ENCODE assay signal across 20 cellular contexts in the genomic region with DNA sequence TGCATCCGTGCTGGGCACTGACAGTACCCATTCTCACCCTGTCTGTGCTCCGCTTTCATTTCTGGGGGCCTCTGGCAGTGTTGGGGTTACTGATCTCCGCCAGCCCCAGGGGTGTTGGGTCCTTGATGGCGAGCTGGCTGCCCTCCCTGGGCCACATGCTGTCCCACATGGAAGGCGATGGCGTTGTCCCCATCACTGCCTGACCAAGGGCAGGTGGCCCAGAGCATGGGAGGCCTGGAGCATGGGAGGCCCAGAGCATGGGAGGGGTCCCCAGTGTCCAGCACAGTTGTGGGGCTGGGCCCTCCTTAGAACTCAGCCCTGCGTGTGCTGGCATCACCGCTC. TPM values are rescaled to one million over a fixed set of nuclear protein-coding genes. Genes with fewer than 3 reads are reported as not detected.
DNase-seq lines count a peak whose midpoint lies in the region; ATAC-seq and TF ChIP-seq lines count a peak whose summit lies in the region.
"Had no signal": no experiment of that assay in that cellular context is flagged by ENCODE, and none has a peak within 500 bp of the region (broad histone marks: within the 10 kb centered on the region; RNA-seq: fewer than 3 reads in every experiment).

No MANE protein-coding gene starts in this region.

- CTCF ChIA-PET in activated naive CD4-positive, alpha-beta T cell treated with anti-CD3 and anti-CD28 coated beads for 36 hours (lab: Charles Lee) = interaction anchor here (0.5 to 1.4 kb wide), 2 partner anchors 20 to 21 kb away, joined by 3 read pairs; no protein-coding TSS in a partner anchor

- H3K4me1 ChIP-seq in BLaER1 (peaks cover 98% of the 10 kb centered on the region), adrenal gland (replicated peaks in 1 of 2) (peaks cover 94 to 100% of the 10 kb centered on the region in 2 donors), right lobe of liver (peaks cover 0 to 99% (median 67%) of the 10 kb centered on the region in 4 donors), spleen (peaks cover 59 to 100% (median 99%) of the 10 kb centered on the region in 6 donors)

- H3K4me3 ChIP-seq in BLaER1 (no peak overlapping the region), adrenal gland (no peak overlapping the region), right lobe of liver (peak overlapping the region in 1 of 3 donors; percentile 42), spleen (peak overlapping the region in 1 of 8 donors; percentile 22)

- TF ChIP-seq POLR2A in adrenal gland (IDR thresholded peaks at IDR 0.05) = no peak
- TF ChIP-seq POLR2A in right lobe of liver (IDR thresholded peaks at IDR 0.05) = no peak
- TF ChIP-seq POLR2A in spleen (IDR thresholded peaks at IDR 0.05) = no peak

- H3K36me3 ChIP-seq in BLaER1 (no peaks in the 10 kb centered on the region), adrenal gland (replicated peaks in 1 of 2) (no peaks in the 10 kb centered on the region), right lobe of liver (no peaks in the 10 kb centered on the region), spleen (peaks cover 0 to 19% (median 0%) of the 10 kb centered on the region in 6 donors)

- ATAC-seq in right lobe of liver = peak in 2 of 4 donors; percentile 0 to 1
- ATAC-seq: natural killer cell treated with Interleukin-12 subunit alpha and Interleukin-12 subunit beta and Interleukin-15 and Interleukin-18, amount 100 ng/mL, for 72 hours; stimulated activated effector memory CD8-positive, alpha-beta T cell treated with anti-CD3 and anti-CD28 coated beads, Interleukin-12 subunit alpha, Interleukin-12 subunit beta, amount 100 ng/mL, for 72 hours; T-helper 17 cell had no signal

- H3K4me2 ChIP-seq in BLaER1 = peak overlapping the region; percentile 89

- DNase-seq in adrenal gland = no peak
- DNase-seq in right lobe of liver = peak in 1 of 3 donors; percentile 76
- DNase-seq in spleen = no peak
- no peak for DNase-seq in mesenteric fat pad (ENCODE audit: low spot score)
- DNase-seq in GOT3 (lab: John Stamatoyannopoulos, UW) = no peak
- DNase-seq in activated naive CD4-positive, alpha-beta T cell treated with anti-CD3 and anti-CD28 coated beads for 36 hours = no peak
- DNase-seq in GM13977 (ENCODE audit: low spot score) = no peak
- DNase-seq: activated CD4-positive, alpha-beta T cell treated with anti-CD3 and anti-CD28 coated beads, Interleukin-2, amount 50 U/mL, for 4 hours; activated T-cell treated with anti-CD3 and anti-CD28 coated beads for 4 hours; CD4-positive, CD25-positive, alpha-beta regulatory T cell; mesendoderm; NCI-H1417 treated with DMSO at 0.1 percent for 48 hours; NCI-H2171; NCI-H526 treated with DMSO at 0.1 percent for 48 hours; SIG-M5; T-helper 17 cell had no signal

- no peaks in the 10 kb centered on the region for H3K27me3 ChIP-seq in BLaER1
- no peaks in the 10 kb centered on the region for H3K27me3 ChIP-seq in adrenal gland
- H3K27me3 ChIP-seq in right lobe of liver = no peaks in the 10 kb centered on the region
- H3K27me3 ChIP-seq in spleen (replicated peaks in 1 of 7) = no peaks in the 10 kb centered on the region

- H3K9me3 Mint-ChIP-seq in activated naive CD4-positive, alpha-beta T cell treated with anti-CD3 and anti-CD28 coated beads for 36 hours = no peaks in the 10 kb centered on the region
- H3K9me3 Mint-ChIP-seq: central memory CD8-positive, alpha-beta T cell; natural killer cell treated with Interleukin-12 subunit alpha and Interleukin-12 subunit beta and Interleukin-15 and Interleukin-18, amount 100 ng/mL, for 72 hours; stimulated activated effector memory CD8-positive, alpha-beta T cell treated with anti-CD3 and anti-CD28 coated beads, Interleukin-12 subunit alpha, Interleukin-12 subunit beta, amount 100 ng/mL, for 72 hours had no signal

- H4K20me1 ChIP-seq in BLaER1 = peaks cover 99% of the 10 kb centered on the region

- TF ChIP-seq CTCF in adrenal gland (IDR thresholded peaks at IDR 0.05) (no peak), right lobe of liver (IDR thresholded peaks at IDR 0.05) (no peak), spleen (IDR thresholded peaks at IDR 0.05 in 8 of 11, conservative IDR thresholded peaks at IDR 0.05 in 3 of 11) (no peak), GM13977 (IDR thresholded peaks at IDR 0.05; ENCODE audit: extremely low read depth, insufficient read depth, missing control alignments) (no peak)

- peak overlapping the region; percentile 6; the same call in 1 of the 2 replicates for H3K9ac ChIP-seq in BLaER1

- H3K4me1 Mint-ChIP-seq in activated naive CD4-positive, alpha-beta T cell treated with anti-CD3 and anti-CD28 coated beads for 36 hours (ENCODE audit: low read depth) = peaks cover 9% of the 10 kb centered on the region

- intact Hi-C loops in adrenal gland (cut with DNase I) = no loop called here
- intact Hi-C loops in right lobe of liver (cut with DNase I) = loop anchor here in 1 of 2 donors (5.0 kb wide), 1 partner anchor 40 kb away; no protein-coding TSS in a partner anchor
- intact Hi-C loops in spleen (cut with DNase I; ENCODE audit: low total_unique reads) = no loop called here
- intact Hi-C loops in activated naive CD4-positive, alpha-beta T cell treated with anti-CD3 and anti-CD28 coated beads for 36 hours (cut with micrococcal nuclease) = no loop called here

- no peaks in the 10 kb centered on the region for H3K9me3 ChIP-seq in BLaER1
- no peaks in the 10 kb centered on the region for H3K9me3 ChIP-seq in adrenal gland (replicated peaks in 1 of 3)
- H3K9me3 ChIP-seq in right lobe of liver = no peaks in the 10 kb centered on the region
- no peaks in the 10 kb centered on the region for H3K9me3 ChIP-seq in spleen

- no peaks in the 10 kb centered on the region for H3K36me3 Mint-ChIP-seq in activated naive CD4-positive, alpha-beta T cell treated with anti-CD3 and anti-CD28 coated beads for 36 hours (ENCODE audit: low read depth)
- H3K36me3 Mint-ChIP-seq: CD4-positive, CD25-positive, alpha-beta regulatory T cell; natural killer cell treated with Interleukin-12 subunit alpha and Interleukin-12 subunit beta and Interleukin-15 and Interleukin-18, amount 100 ng/mL, for 72 hours had no signal

- H3K27ac Mint-ChIP-seq in activated naive CD4-positive, alpha-beta T cell treated with anti-CD3 and anti-CD28 coated beads for 36 hours = no peak overlapping the region
- H3K27ac Mint-ChIP-seq: natural killer cell treated with Interleukin-12 subunit alpha and Interleukin-12 subunit beta and Interleukin-15 and Interleukin-18, amount 100 ng/mL, for 72 hours; T-helper 17 cell had no signal

- H3K27ac ChIP-seq in BLaER1 = no peak overlapping the region
- H3K27ac ChIP-seq in adrenal gland = peak overlapping the region in 4 of 5 donors; percentile 92 to 99 (median 94)
- peak overlapping the region; percentile 94 to 96 (median 94) for H3K27ac ChIP-seq in right lobe of liver
- peak overlapping the region in 7 of 8 donors; percentile 3 to 98 (median 92) for H3K27ac ChIP-seq in spleen

- 64 to 90% (median 76%) methylated on average over 2 to 8 of the region's 8 CpGs; no CpG with 5 or more reads in 1 of the 4 donors for WGBS in adrenal gland, 4 donors
- no CpG with 5 or more reads among the region's 8 CpGs for WGBS in right lobe of liver (ENCODE audit: insufficient coverage, low coverage, low lambda C conversion rate, missing lambda C conversion rate)
- WGBS in spleen, 5 donors = 76 to 81% (median 77%) methylated on average over 1 to 8 of the region's 8 CpGs

- no peaks in the 10 kb centered on the region for H3K27me3 Mint-ChIP-seq in activated naive CD4-positive, alpha-beta T cell treated with anti-CD3 and anti-CD28 coated beads for 36 hours (ENCODE audit: low read depth)
- H3K27me3 Mint-ChIP-seq: CD4-positive, CD25-positive, alpha-beta regulatory T cell; central memory CD8-positive, alpha-beta T cell; T-helper 17 cell had no signal

- in situ Hi-C loops in GM13977 (cut with MboI; ENCODE audit: low pct_unique_long_range_greater_than_20kb, low sequenced_read_pairs, unreplicated experiment) = loop anchor here (10.0 kb wide), 1 partner anchor 212 kb away; a partner anchor contains a TSS

- no peak overlapping the region for H3K4me3 Mint-ChIP-seq in activated naive CD4-positive, alpha-beta T cell treated with anti-CD3 and anti-CD28 coated beads for 36 hours
- H3K4me3 Mint-ChIP-seq: central memory CD8-positive, alpha-beta T cell; natural killer cell treated with Interleukin-12 subunit alpha and Interleukin-12 subunit beta and Interleukin-15 and Interleukin-18, amount 100 ng/mL, for 72 hours; stimulated activated effector memory CD8-positive, alpha-beta T cell treated with anti-CD3 and anti-CD28 coated beads, Interleukin-12 subunit alpha, Interleukin-12 subunit beta, amount 100 ng/mL, for 72 hours; T-helper 17 cell had no signal

RNA-seq across cellular contexts. Expression of a gene that starts 50.9 kb away (rescaled TPM):
- total RNA-seq in adrenal gland (100 to 1,000 TPM in 4 of 8 donors, 10 to 100 TPM in 4; 64.2 to 114 (median 94.7) TPM), right lobe of liver (100 to 1,000 TPM; 105 to 165 (median 131) TPM), spleen (100 to 1,000 TPM in 2 of 7 donors, 10 to 100 TPM in 5; 67.7 to 116 (median 95.6) TPM), mesenteric fat pad (129 TPM)
- polyA plus RNA-seq in adrenal gland (10 to 100 TPM; 16.1 to 72.9 (median 31.6) TPM), spleen (10 to 100 TPM; 10.9 to 40.4 (median 11.9) TPM)
- 1 to 10 TPM; 2.1 to 2.2 TPM for total RNA-seq in activated naive CD4-positive, alpha-beta T cell treated with anti-CD3 and anti-CD28 coated beads for 36 hours

Comparison
In these comparisons a context has a peak if more than half of its experiments do, and no peak if none do; other contexts are left out.
1. RNA of a gene that starts 50.9 kb away (total RNA-seq): 105 to 165 TPM in right lobe of liver, 129 TPM in mesenteric fat pad (single experiment), 64.2 to 114 TPM in adrenal gland and 67.7 to 116 TPM in spleen; 2.1 to 2.2 TPM in activated naive CD4-positive, alpha-beta T cell treated with anti-CD3 and anti-CD28 coated beads for 36 hours; every median in the first group is over 10 times any median in the second.